Comparison of ENCODE assay signal across 11 cellular contexts in the genomic region with DNA sequence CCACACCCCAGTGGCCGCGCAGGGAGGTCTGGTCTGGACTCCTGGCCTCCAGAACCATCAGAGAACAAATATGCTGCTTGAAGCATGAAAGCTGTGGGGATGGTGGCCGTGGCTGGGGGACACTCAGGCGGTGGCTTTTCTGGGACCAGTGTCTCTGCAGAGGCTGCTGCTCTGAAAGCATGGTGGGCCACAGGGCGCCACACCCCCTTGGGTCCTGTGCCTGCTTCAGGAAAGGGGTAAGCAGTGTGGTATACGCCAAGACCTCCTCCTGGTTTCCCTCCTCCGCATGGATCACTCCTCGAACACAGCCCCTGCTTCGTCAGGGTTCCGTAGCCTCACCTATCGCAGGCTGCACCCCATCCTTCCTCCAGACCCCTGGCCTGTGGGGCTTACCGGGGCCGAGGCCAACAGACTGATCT. TPM values are rescaled to one million over a fixed set of nuclear protein-coding genes. Genes with fewer than 3 reads are reported as not detected.
DNase-seq lines count a peak whose midpoint lies in the region; ATAC-seq lines count a peak whose summit lies in the region.
"Had no signal": no experiment of that assay in that cellular context is flagged by ENCODE, and none has a peak within 500 bp of the region (broad histone marks: within the 10 kb centered on the region; RNA-seq: fewer than 3 reads in every experiment).

No MANE protein-coding gene starts in this region.

- H3K9me3 ChIP-seq in BLaER1 (peaks cover 23% of the 10 kb centered on the region), T-helper 17 cell (ENCODE audit: control insufficient read depth, low read length, poor library complexity, severe bottlenecking) (no peaks in the 10 kb centered on the region), mucosa of rectum (ENCODE audit: control insufficient read depth in 2 of 2, low read length in 2 of 2) (no peaks in the 10 kb centered on the region)
- H3K9me3 ChIP-seq in CD4-positive, alpha-beta memory T cell (ENCODE audit: control insufficient read depth in 1 of 2, low read length in 2 of 2) = peaks cover 0 to 6% of the 10 kb centered on the region in 2 donors

- no peaks in the 10 kb centered on the region for H3K27me3 Mint-ChIP-seq in CD4-positive, alpha-beta memory T cell
- H3K27me3 Mint-ChIP-seq in T-helper 17 cell = no peaks in the 10 kb centered on the region

- peak overlapping the region; percentile 92 for H3K4me2 ChIP-seq in BLaER1

- H3K9ac ChIP-seq in BLaER1 = peak overlapping the region; percentile 76
- no peak overlapping the region for H3K9ac ChIP-seq in mucosa of rectum (ENCODE audit: low read depth in 1 of 2, low read length in 2 of 2)

- H3K4me3 ChIP-seq in BLaER1 (peak overlapping the region; percentile 64), mucosa of rectum (ENCODE audit: low read length in 2 of 2) (peak overlapping the region in 1 of 2 donors; percentile 4)
- no peak overlapping the region for H3K4me3 ChIP-seq in CD4-positive, alpha-beta memory T cell (ENCODE audit: low read length in 2 of 2)

- peaks cover 38% of the 10 kb centered on the region for H3K36me3 ChIP-seq in BLaER1
- H3K36me3 ChIP-seq in CD4-positive, alpha-beta memory T cell (ENCODE audit: insufficient read depth, low read length) = peaks cover 4% of the 10 kb centered on the region
- peaks cover 16% of the 10 kb centered on the region in 2 donors for H3K36me3 ChIP-seq in mucosa of rectum (ENCODE audit: control insufficient read depth in 2 of 2, insufficient read depth in 2 of 2, low read length in 2 of 2)

- CTCF ChIA-PET in CD4-positive, alpha-beta memory T cell (lab: Charles Lee; ENCODE audit: partially characterized antibody) = interaction anchor here (1.6 to 1.8 kb wide), 2 partner anchors 21 to 29 kb away, joined by 4 read pairs; no protein-coding TSS in a partner anchor

- peaks cover 0 to 30% of the 10 kb centered on the region in 2 donors for H3K36me3 Mint-ChIP-seq in CD4-positive, alpha-beta memory T cell
- peaks cover 2% of the 10 kb centered on the region for H3K36me3 Mint-ChIP-seq in T-helper 17 cell (ENCODE audit: low read depth)

- H3K27me3 ChIP-seq in BLaER1 = no peaks in the 10 kb centered on the region
- H3K27me3 ChIP-seq in CD4-positive, alpha-beta memory T cell (ENCODE audit: insufficient read depth, low read length) = no peaks in the 10 kb centered on the region
- H3K27me3 ChIP-seq in mucosa of rectum (ENCODE audit: control insufficient read depth in 2 of 2, insufficient read depth in 2 of 2, low read length in 2 of 2) = no peaks in the 10 kb centered on the region

- H3K4me1 ChIP-seq in BLaER1 = peaks cover 88% of the 10 kb centered on the region
- H3K4me1 ChIP-seq in CD4-positive, alpha-beta memory T cell (ENCODE audit: insufficient read depth, low read length) = peaks cover 60% of the 10 kb centered on the region
- H3K4me1 ChIP-seq in mucosa of rectum (ENCODE audit: control insufficient read depth in 2 of 2, insufficient read depth in 2 of 2, low read length in 2 of 2) = peaks cover 34 to 38% of the 10 kb centered on the region in 2 donors

- ATAC-seq in T-helper 17 cell = no peak

- H4K20me1 ChIP-seq in BLaER1 = no peaks in the 10 kb centered on the region

- POLR2A ChIA-PET in CD4-positive, alpha-beta memory T cell (lab: Charles Lee; ENCODE audit: partially characterized antibody) = interaction anchor here (1.7 to 4.2 kb wide), 6 partner anchors 11 to 71 kb away, joined by 4 to 31 read pairs (median 11); partner anchors contain the start of gene CLPTM1L

- peak overlapping the region; percentile 87 for H3K27ac ChIP-seq in BLaER1
- H3K27ac ChIP-seq in CD4-positive, alpha-beta memory T cell (ENCODE audit: low read depth, low read length) = no peak overlapping the region
- H3K27ac ChIP-seq in mucosa of rectum (ENCODE audit: low read depth in 2 of 2, low read length in 2 of 2) = peak overlapping the region; percentile 92 to 94

- peaks cover 0 to 14% (median 3%) of the 10 kb centered on the region in 8 donors for H3K9me3 Mint-ChIP-seq in CD4-positive, alpha-beta memory T cell

- intact Hi-C loops in CD4-positive, alpha-beta memory T cell (cut with micrococcal nuclease) = no loop called here

- peak overlapping the region in 6 of 8 donors; percentile 45 to 92 (median 72) for H3K4me3 Mint-ChIP-seq in CD4-positive, alpha-beta memory T cell
- peak overlapping the region; percentile 87 for H3K4me3 Mint-ChIP-seq in T-helper 17 cell

- peaks cover 48 to 76% (median 59%) of the 10 kb centered on the region in 4 donors for H3K4me1 Mint-ChIP-seq in CD4-positive, alpha-beta memory T cell
- peaks cover 40% of the 10 kb centered on the region for H3K4me1 Mint-ChIP-seq in T-helper 17 cell

- peak overlapping the region in 3 of 7 donors; percentile 19 to 41 (median 38) for H3K27ac Mint-ChIP-seq in CD4-positive, alpha-beta memory T cell
- H3K27ac Mint-ChIP-seq in T-helper 17 cell = no peak overlapping the region

- DNase-seq in CD4-positive, alpha-beta memory T cell = peak in 1 of 5 donors; percentile 30
- DNase-seq in T-helper 17 cell = peak in 1 of 3 donors; percentile 6
- DNase-seq in NCI-H2029 (lab: John Stamatoyannopoulos, UW) = no peak
- no peak for DNase-seq in NCI-H1694 treated with DMSO at 0.1 percent for 48 hours (lab: John Stamatoyannopoulos, UW)
- DNase-seq in NCI-H1092 (lab: John Stamatoyannopoulos, UW) = no peak
- DNase-seq: central memory CD4-positive, alpha-beta T cell; midbrain had no signal

RNA-seq across cellular contexts. Expression of gene TERT, which starts 19.7 kb away (rescaled TPM):
- not detected for total RNA-seq in CD4-positive, alpha-beta memory T cell
- polyA plus RNA-seq in CD4-positive, alpha-beta memory T cell = under 1 TPM; 0.12 to 0.13 TPM
- total RNA-seq in T-helper 17 cell = under 1 TPM; 0.10 to 0.80 TPM
- total RNA-seq: glomerular endothelial cell, temporal lobe had no signal

RNA-seq across cellular contexts. Expression of gene CLPTM1L, which starts 30.3 kb away (rescaled TPM):
- total RNA-seq in CD4-positive, alpha-beta memory T cell = 10 to 100 TPM; 86.0 to 87.4 TPM
- polyA plus RNA-seq in CD4-positive, alpha-beta memory T cell = 10 to 100 TPM; 34.1 to 59.2 TPM
- 10 to 100 TPM; 70.5 to 80.9 TPM for total RNA-seq in T-helper 17 cell
